19 cellular contexts compared by ENCODE assay signal in the genomic region with DNA sequence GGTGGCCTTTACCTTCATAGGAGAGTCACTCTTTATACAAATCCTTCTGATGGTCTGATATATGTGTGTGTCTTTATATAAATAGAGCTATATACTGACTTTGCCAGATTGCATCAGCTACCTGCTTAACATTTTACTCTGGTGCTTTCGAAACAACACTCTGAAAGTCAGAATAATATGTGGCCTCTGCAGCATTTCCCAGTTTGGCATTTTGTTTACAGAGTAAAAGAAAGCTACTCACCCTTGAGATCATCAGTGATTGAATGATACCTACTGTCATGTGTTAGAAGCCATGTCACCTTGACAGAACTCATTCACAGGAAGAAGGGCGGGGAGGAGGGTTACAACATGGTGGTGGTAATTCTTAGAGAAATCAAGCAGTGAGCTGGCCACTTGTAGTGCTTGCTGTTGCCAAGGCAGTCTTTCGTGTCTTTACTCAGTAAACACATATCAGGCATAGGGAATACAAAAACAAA. TPM values are rescaled to one million over a fixed set of nuclear protein-coding genes. Genes with fewer than 3 reads are reported as not detected.
DNase-seq lines count a peak whose midpoint lies in the region; ATAC-seq and TF ChIP-seq lines count a peak whose summit lies in the region.
"Had no signal": no experiment of that assay in that cellular context is flagged by ENCODE, and none has a peak within 500 bp of the region (broad histone marks: within the 10 kb centered on the region; RNA-seq: fewer than 3 reads in every experiment).

A gene with protein sequence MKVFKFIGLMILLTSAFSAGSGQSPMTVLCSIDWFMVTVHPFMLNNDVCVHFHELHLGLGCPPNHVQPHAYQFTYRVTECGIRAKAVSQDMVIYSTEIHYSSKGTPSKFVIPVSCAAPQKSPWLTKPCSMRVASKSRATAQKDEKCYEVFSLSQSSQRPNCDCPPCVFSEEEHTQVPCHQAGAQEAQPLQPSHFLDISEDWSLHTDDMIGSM (minus strand): TSS at position 51 of the 476 bp plus-strand sequence. CDS start 91,789 bp downstream, outside the sequence.

- no TSS peak for BruUV-seq in mammary epithelial cell (replicated peaks; lab: Mats Ljungman, UMichigan)

- no peaks in the 10 kb centered on the region for H3K27me3 ChIP-seq in mammary epithelial cell (ENCODE audit: insufficient read depth, low read length)
- H3K27me3 ChIP-seq in SJCRH30, result no peaks in the 10 kb centered on the region
- H3K27me3 ChIP-seq: SJSA1 had no signal

- no peak within 1 kb of the TSS for H3K4me2 ChIP-seq in mammary epithelial cell (ENCODE audit: insufficient read depth, low read depth, low read length)
- H3K4me2 ChIP-seq: GM23338 had no signal

- no peak within 1 kb of the TSS for H3K9ac ChIP-seq in mammary epithelial cell (ENCODE audit: insufficient read depth, low read length)

- peak within 1 kb of the TSS in 1 of 2 donors; percentile 15 for H3K4me3 Mint-ChIP-seq in activated T-cell treated with anti-CD3 and anti-CD28 coated beads, Interleukin-2, amount 50 U/mL, for 72 hours
- H3K4me3 Mint-ChIP-seq in stimulated activated effector memory CD8-positive, alpha-beta T cell treated with anti-CD3 and anti-CD28 coated beads, Interleukin-12 subunit alpha, Interleukin-12 subunit beta, amount 100 ng/mL, for 72 hours, result no peak within 1 kb of the TSS
- H3K4me3 Mint-ChIP-seq: CD4-positive, CD25-positive, alpha-beta regulatory T cell; GM23338; IgD-negative memory B cell had no signal

- H3K4me3 ChIP-seq in mammary epithelial cell (replicated peaks in 1 of 3; ENCODE audit: insufficient read depth in 1 of 3, low read depth in 2 of 3, low read length in 3 of 3) (no peak within 1 kb of the TSS), SJCRH30 (no peak within 1 kb of the TSS)
- H3K4me3 ChIP-seq: GM23338, SJSA1 had no signal

- in situ Hi-C loops in mammary epithelial cell (cut with MboI; ENCODE audit: low sequenced_read_pairs in 2 of 2), result no loop called here

- no peaks in the 10 kb centered on the region for H3K79me2 ChIP-seq in mammary epithelial cell (ENCODE audit: insufficient read depth, low read length)

- peak; percentile 18 to 29 for ATAC-seq in activated T-cell treated with anti-CD3 and anti-CD28 coated beads, Interleukin-2, amount 50 U/mL, for 72 hours (replicated peaks in 1 of 2)
- ATAC-seq in stimulated activated effector memory CD8-positive, alpha-beta T cell treated with anti-CD3 and anti-CD28 coated beads, Interleukin-12 subunit alpha, Interleukin-12 subunit beta, amount 100 ng/mL, for 72 hours, result no peak
- ATAC-seq: GM23338 had no signal

- H3K36me3 ChIP-seq in mammary epithelial cell (ENCODE audit: insufficient read depth, low read length) (no peaks in the 10 kb centered on the region), SJCRH30 (no peaks in the 10 kb centered on the region)
- H3K36me3 ChIP-seq: SJSA1 had no signal

- no peak for TF ChIP-seq CTCF in mammary epithelial cell (conservative IDR thresholded peaks at IDR 0.05 in 1 of 2, IDR thresholded peaks at IDR 0.05 in 1 of 2; ENCODE audit: extremely low read depth in 1 of 2, insufficient read depth in 1 of 2, low read depth in 1 of 2, low read length in 2 of 2)

- no peaks in the 10 kb centered on the region for H4K20me1 ChIP-seq in mammary epithelial cell (ENCODE audit: insufficient read depth, low read length)

- H3K9me3 Mint-ChIP-seq in activated T-cell treated with anti-CD3 and anti-CD28 coated beads, Interleukin-2, amount 50 U/mL, for 72 hours, result no peaks in the 10 kb centered on the region
- no peaks in the 10 kb centered on the region for H3K9me3 Mint-ChIP-seq in stimulated activated effector memory CD8-positive, alpha-beta T cell treated with anti-CD3 and anti-CD28 coated beads, Interleukin-12 subunit alpha, Interleukin-12 subunit beta, amount 100 ng/mL, for 72 hours
- H3K9me3 Mint-ChIP-seq: CD4-positive, CD25-positive, alpha-beta regulatory T cell; GM23338; IgD-negative memory B cell had no signal

- dilution Hi-C loops in mammary epithelial cell (cut with HindIII; ENCODE audit: low sequenced_read_pairs), result no loop called here

- H3K9me3 ChIP-seq in mammary epithelial cell (replicated peaks; ENCODE audit: insufficient read depth, low read length), result no peaks in the 10 kb centered on the region
- no peaks in the 10 kb centered on the region for H3K9me3 ChIP-seq in SJCRH30 (replicated peaks)
- H3K9me3 ChIP-seq: SJSA1 had no signal

- no peak within 1 kb of the TSS for H2AFZ ChIP-seq in mammary epithelial cell (ENCODE audit: low read depth, low read length)
- H2AFZ ChIP-seq: GM23338 had no signal

- no peaks in the 10 kb centered on the region for H3K4me1 ChIP-seq in mammary epithelial cell (ENCODE audit: insufficient read depth, low read length)
- H3K4me1 ChIP-seq in SJCRH30, result no peaks in the 10 kb centered on the region
- H3K4me1 ChIP-seq: SJSA1 had no signal

- peaks cover 21% of the 10 kb centered on the region for H3K4me1 Mint-ChIP-seq in activated T-cell treated with anti-CD3 and anti-CD28 coated beads, Interleukin-2, amount 50 U/mL, for 72 hours (ENCODE audit: low read depth)
- H3K4me1 Mint-ChIP-seq in stimulated activated effector memory CD8-positive, alpha-beta T cell treated with anti-CD3 and anti-CD28 coated beads, Interleukin-12 subunit alpha, Interleukin-12 subunit beta, amount 100 ng/mL, for 72 hours, result peaks cover 9% of the 10 kb centered on the region
- H3K4me1 Mint-ChIP-seq: CD4-positive, CD25-positive, alpha-beta regulatory T cell had no signal

- H3K27ac ChIP-seq in mammary epithelial cell (ENCODE audit: insufficient read depth, low read depth, low read length) (no peak within 1 kb of the TSS), SJCRH30 (no peak within 1 kb of the TSS)
- H3K27ac ChIP-seq: RWPE1, SJSA1 had no signal

- WGBS in mammary epithelial cell (ENCODE audit: low coverage, missing lambda C conversion rate), result 76% methylated on average over 3 of the region's 3 CpGs

- H3K27me3 Mint-ChIP-seq in activated T-cell treated with anti-CD3 and anti-CD28 coated beads, Interleukin-2, amount 50 U/mL, for 72 hours (ENCODE audit: low read depth), result peaks cover 68% of the 10 kb centered on the region

- peak in 1 of 2 donors; percentile 4 for DNase-seq in activated T-cell treated with anti-CD3 and anti-CD28 coated beads, Interleukin-2, amount 50 U/mL, for 72 hours
- DNase-seq in activated T-cell treated with anti-CD3 and anti-CD28 coated beads, Interleukin-2, amount 50 U/mL, for 1 hour, result no peak
- DNase-seq in NCI-H748 treated with DMSO at 0.1 percent for 48 hours (lab: John Stamatoyannopoulos, UW), result peak; percentile 13
- peak; percentile 2 for DNase-seq in mammary epithelial cell
- DNase-seq in SJCRH30, result no peak
- DNase-seq in cerebellar nuclear complex (lab: John Stamatoyannopoulos, UW), result no peak
- DNase-seq in NCI-H510A treated with DMSO at 0.1 percent for 48 hours (lab: John Stamatoyannopoulos, UW), result no peak
- DNase-seq in stimulated activated effector memory CD8-positive, alpha-beta T cell treated with anti-CD3 and anti-CD28 coated beads, Interleukin-12 subunit alpha, Interleukin-12 subunit beta, amount 100 ng/mL, for 72 hours (ENCODE audit: low spot score in 2 of 2), result no peak
- DNase-seq: CD4-positive, CD25-positive, alpha-beta regulatory T cell; DND-41; GDM1; NCI-H1105; NCI-H1694 treated with DMSO at 0.1 percent for 48 hours; NCI-H526 treated with DMSO at 0.1 percent for 48 hours had no signal

- no peaks in the 10 kb centered on the region for H3K36me3 Mint-ChIP-seq in activated T-cell treated with anti-CD3 and anti-CD28 coated beads, Interleukin-2, amount 50 U/mL, for 72 hours (ENCODE audit: insufficient read depth in 2 of 2)
- H3K36me3 Mint-ChIP-seq in stimulated activated effector memory CD8-positive, alpha-beta T cell treated with anti-CD3 and anti-CD28 coated beads, Interleukin-12 subunit alpha, Interleukin-12 subunit beta, amount 100 ng/mL, for 72 hours, result no peaks in the 10 kb centered on the region
- H3K36me3 Mint-ChIP-seq: CD4-positive, CD25-positive, alpha-beta regulatory T cell had no signal

- intact Hi-C loops in mammary epithelial cell (cut with micrococcal nuclease), result no loop called here

- no peak within 1 kb of the TSS for H3K27ac Mint-ChIP-seq in activated T-cell treated with anti-CD3 and anti-CD28 coated beads, Interleukin-2, amount 50 U/mL, for 72 hours
- no peak within 1 kb of the TSS for H3K27ac Mint-ChIP-seq in stimulated activated effector memory CD8-positive, alpha-beta T cell treated with anti-CD3 and anti-CD28 coated beads, Interleukin-12 subunit alpha, Interleukin-12 subunit beta, amount 100 ng/mL, for 72 hours
- H3K27ac Mint-ChIP-seq: CD4-positive, CD25-positive, alpha-beta regulatory T cell; GM23338; IgD-negative memory B cell had no signal

- CTCF ChIA-PET in mammary epithelial cell (lab: Charles Lee; ENCODE audit: low non-redundant PET), result no interaction called here

RNA-seq across cellular contexts. Expression of the gene that starts here (rescaled TPM):
- 1 to 10 TPM; 1.1 to 1.3 TPM for total RNA-seq in activated T-cell treated with anti-CD3 and anti-CD28 coated beads, Interleukin-2, amount 50 U/mL, for 72 hours
- under 1 TPM; 0.42 to 0.50 TPM for total RNA-seq in mammary epithelial cell
- 1.0 TPM for polyA plus RNA-seq in mammary epithelial cell
- not detected for polyA minus RNA-seq in mammary epithelial cell
- 2.7 and 4.0 TPM in 2 replicates for total RNA-seq in SJCRH30 (2014; rRNA removed; shearing (Covaris generic))
- total RNA-seq: CD4-positive, CD25-positive, alpha-beta regulatory T cell; HT-29; SJSA1 had no signal
- polyA plus RNA-seq: CD4-positive, CD25-positive, alpha-beta regulatory T cell; IgD-negative memory B cell had no signal

Comparison
In these comparisons a context has a peak if more than half of its experiments do, and no peak if none do; other contexts are left out.
1. DNase-seq: peak in NCI-H748 treated with DMSO at 0.1 percent for 48 hours (single experiment) and mammary epithelial cell (single experiment); none in activated T-cell treated with anti-CD3 and anti-CD28 coated beads, Interleukin-2, amount 50 U/mL, for 1 hour (single experiment), SJCRH30 (0 of 2), cerebellar nuclear complex (0 of 2), NCI-H510A treated with DMSO at 0.1 percent for 48 hours (single experiment) and stimulated activated effector memory CD8-positive, alpha-beta T cell treated with anti-CD3 and anti-CD28 coated beads, Interleukin-12 subunit alpha, Interleukin-12 subunit beta, amount 100 ng/mL, for 72 hours (0 of 2).